Comparison of ENCODE assay signal across 16 cellular contexts in the genomic region with DNA sequence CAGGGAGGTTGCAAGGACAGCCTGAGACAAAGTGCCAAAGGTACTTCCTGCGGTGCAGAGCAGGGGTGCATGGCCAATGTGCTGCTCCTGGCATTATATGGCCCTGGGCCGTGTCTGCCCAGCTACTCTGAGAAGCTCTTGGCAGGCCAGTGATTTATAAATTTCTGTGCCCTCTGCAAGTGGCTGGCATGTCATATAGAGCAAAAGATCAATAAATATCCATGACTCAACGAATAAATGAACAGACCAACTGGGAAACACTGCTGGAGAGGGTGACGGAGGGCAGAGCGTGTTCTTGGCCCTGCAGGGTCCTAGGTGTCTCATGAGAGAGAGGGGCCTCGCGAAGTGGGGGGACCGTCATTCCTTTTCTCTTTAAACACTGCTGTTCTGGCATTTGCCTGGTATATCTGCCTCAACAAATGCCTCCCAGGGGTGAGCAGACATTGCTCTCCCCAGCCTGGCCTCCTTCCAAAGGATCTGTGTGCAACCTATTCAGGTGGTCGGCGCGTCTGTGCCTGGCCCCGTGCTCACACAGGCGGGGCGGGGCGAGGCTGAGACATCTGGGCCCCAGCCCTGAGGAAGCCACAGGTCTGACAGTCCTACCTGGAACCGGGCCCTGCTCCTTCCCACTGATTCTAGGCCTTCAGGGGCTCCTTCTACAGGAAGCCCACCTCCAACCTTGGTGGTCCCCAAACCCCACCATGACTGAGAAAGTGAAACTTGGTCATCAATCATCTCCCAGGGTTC.
A peak's percentile ranks its signal among the peaks of the same experiment; 100 is the strongest.
DNase-seq lines count a peak whose midpoint lies in the region; ATAC-seq and TF ChIP-seq lines count a peak whose summit lies in the region.
"Had no signal": no experiment of that assay in that cellular context is flagged by ENCODE, and none has a peak within 500 bp of the region (broad histone marks: within the 10 kb centered on the region; RNA-seq: fewer than 3 reads in every experiment).

No MANE protein-coding gene starts in this region.

- no peak overlapping the region for H2AK5ac ChIP-seq in trophoblast cell (ENCODE audit: low read length)

- WGBS in trophoblast cell (ENCODE audit: extremely low coverage, insufficient coverage, insufficient read length): no CpG with 5 or more reads among the region's 16 CpGs

- H3K4me1 Mint-ChIP-seq in Calu3 (ENCODE audit: low read depth, unreplicated experiment) (peaks cover 25% of the 10 kb centered on the region), brain (peaks cover 64% of the 10 kb centered on the region)

- peak overlapping the region; percentile 12 for H3K9ac ChIP-seq in Loucy (ENCODE audit: low read depth, low read length, poor library complexity, severe bottlenecking)
- H3K9ac ChIP-seq in trophoblast cell (ENCODE audit: low read length): no peak overlapping the region
- H3K9ac ChIP-seq: KMS-11 had no signal

- H4K12ac ChIP-seq in trophoblast cell (ENCODE audit: low read depth, low read length): no peak overlapping the region

- CTCF ChIA-PET in Calu3 (lab: Charles Lee): no interaction called here

- no peak overlapping the region for H4K91ac ChIP-seq in trophoblast cell (ENCODE audit: low read depth, low read length)

- H3K36me3 ChIP-seq in Loucy (ENCODE audit: insufficient read depth, low read length) (peaks cover 30% of the 10 kb centered on the region; the same call in 1 of the 2 replicates), trophoblast cell (ENCODE audit: control insufficient read depth in 1 of 2, insufficient read depth in 2 of 2, low read length in 2 of 2) (peaks cover 18 to 20% of the 10 kb centered on the region in 2 experiments)
- H3K36me3 ChIP-seq: adrenal gland, ovary had no signal

- H2BK5ac ChIP-seq in trophoblast cell (ENCODE audit: low read depth, low read length, poor library complexity): no peak overlapping the region

- H3K36me3 Mint-ChIP-seq in Calu3 (ENCODE audit: insufficient read depth, unreplicated experiment) (no peaks in the 10 kb centered on the region), brain (peaks cover 13% of the 10 kb centered on the region)

- H3K27ac Mint-ChIP-seq in Calu3 (ENCODE audit: unreplicated experiment) (no peak overlapping the region), brain (peak overlapping the region in 3 of 5 experiments; percentile 39 to 77 (median 72))

- peak overlapping the region; percentile 16 for H3K18ac ChIP-seq in trophoblast cell (ENCODE audit: low read length)

- intact Hi-C loops in Calu3 (cut with micrococcal nuclease; ENCODE audit: unreplicated experiment): no loop called here

- H3K9me2 ChIP-seq in Loucy (replicated peaks; ENCODE audit: low read depth, low read length): no peaks in the 10 kb centered on the region

- H3K4me2 ChIP-seq in Loucy (ENCODE audit: low read depth, low read length, poor library complexity, severe bottlenecking) (peak overlapping the region; percentile 44), trophoblast cell (ENCODE audit: low read length) (no peak overlapping the region)
- H3K4me2 ChIP-seq: KMS-11 had no signal

- peaks cover 6% of the 10 kb centered on the region for H3K79me1 ChIP-seq in trophoblast cell (ENCODE audit: low read length)

- H2BK120ac ChIP-seq in trophoblast cell (ENCODE audit: insufficient read depth, low read length, poor library complexity): no peak overlapping the region

- no peak overlapping the region for H3K4me3 ChIP-seq in Loucy (ENCODE audit: low read length, poor library complexity, severe bottlenecking)
- H3K4me3 ChIP-seq in trophoblast cell (ENCODE audit: low read depth, low read length): no peak overlapping the region
- H3K4me3 ChIP-seq: adrenal gland, heart left ventricle, ovary had no signal

- peak; percentile 19 for DNase-seq in Calu3
- no peak for DNase-seq in trophoblast cell
- DNase-seq in activated gamma-delta T cell (lab: John Stamatoyannopoulos, UW): no peak
- DNase-seq: activated CD8-positive, alpha-beta memory T cell treated with anti-CD3 and anti-CD28 coated beads for 24 hours; adrenal gland; heart left ventricle; NCI-H1417 treated with DMSO at 0.1 percent for 48 hours; NCI-H345 had no signal

- H2AFZ ChIP-seq in Loucy (ENCODE audit: low read length): no peak overlapping the region
- H2AFZ ChIP-seq in trophoblast cell (ENCODE audit: insufficient read depth, low read length, poor library complexity): no peak overlapping the region

- H3K4me1 ChIP-seq in Loucy (ENCODE audit: insufficient read depth, low read length, poor library complexity, severe bottlenecking) (peaks cover 45% of the 10 kb centered on the region), trophoblast cell (ENCODE audit: control insufficient read depth in 1 of 2, insufficient read depth in 2 of 2, low read length in 2 of 2) (peaks cover 19 to 20% of the 10 kb centered on the region in 2 experiments)

- H4K20me1 ChIP-seq in Loucy (ENCODE audit: insufficient read depth, low read length, poor library complexity, severe bottlenecking): no peaks in the 10 kb centered on the region

- H4K8ac ChIP-seq in trophoblast cell (ENCODE audit: low read depth, low read length): no peak overlapping the region

- BruUV-seq in Calu3 (replicated peaks; lab: Mats Ljungman, UMichigan): no TSS peak

- H3K27me3 ChIP-seq in Loucy (ENCODE audit: insufficient read depth, low read length, poor library complexity, severe bottlenecking): no peaks in the 10 kb centered on the region
- no peaks in the 10 kb centered on the region for H3K27me3 ChIP-seq in trophoblast cell (ENCODE audit: insufficient read depth, low read length)
- H3K27me3 ChIP-seq: adrenal gland, heart left ventricle, ovary had no signal

- TF ChIP-seq CTCF in Calu3 (IDR thresholded peaks at IDR 0.05; ENCODE audit: unreplicated experiment): no peak
- TF ChIP-seq CTCF in Loucy (conservative IDR thresholded peaks at IDR 0.05; ENCODE audit: low read length): no peak
- TF ChIP-seq CTCF in brain (conservative IDR thresholded peaks at IDR 0.05): no peak

- no peak overlapping the region for H3K14ac ChIP-seq in trophoblast cell (ENCODE audit: low read length)

- H3K27me3 Mint-ChIP-seq in Calu3 (ENCODE audit: unreplicated experiment) (no peaks in the 10 kb centered on the region), brain (peaks cover 3% of the 10 kb centered on the region)

- H3K9me3 ChIP-seq in Loucy (ENCODE audit: insufficient read depth, low read depth, low read length) (no peaks in the 10 kb centered on the region), trophoblast cell (ENCODE audit: insufficient read depth, low read depth, low read length) (peaks cover 2% of the 10 kb centered on the region)
- H3K9me3 ChIP-seq: adrenal gland, heart left ventricle, ovary had no signal

- H3K23ac ChIP-seq in trophoblast cell (ENCODE audit: low read length): no peak overlapping the region

- ATAC-seq in GM18861 (IDR thresholded peaks at IDR 0.05; ENCODE audit: unreplicated experiment) (no peak), GM21529 (IDR thresholded peaks at IDR 0.05; ENCODE audit: unreplicated experiment) (no peak)
- ATAC-seq: heart left ventricle had no signal

- H3F3A ChIP-seq in Loucy (ENCODE audit: low read depth): no peaks in the 10 kb centered on the region

- no peak overlapping the region for H2BK12ac ChIP-seq in trophoblast cell (ENCODE audit: low read length)

- H3K27ac ChIP-seq in trophoblast cell (ENCODE audit: low read depth, low read length): no peak overlapping the region
- H3K27ac ChIP-seq: epithelial cell of prostate, HL-60, KMS-11 had no signal

- H3K9me3 Mint-ChIP-seq in Calu3 (ENCODE audit: low read depth, unreplicated experiment) (no peaks in the 10 kb centered on the region), brain (no peaks in the 10 kb centered on the region)

- peak overlapping the region; percentile 42 for H3K4ac ChIP-seq in trophoblast cell (ENCODE audit: low read depth, low read length)

- H3K79me2 ChIP-seq in Loucy (ENCODE audit: insufficient read depth, low read length) (peaks cover 47% of the 10 kb centered on the region), trophoblast cell (ENCODE audit: control insufficient read depth, insufficient read depth, low read length, poor library complexity) (peaks cover 4% of the 10 kb centered on the region)

- H3K4me3 Mint-ChIP-seq in Calu3 (ENCODE audit: low read depth, unreplicated experiment) (no peak overlapping the region), brain (no peak overlapping the region)
